Comparison of ENCODE assay signal across 9 cellular contexts in the genomic region with DNA sequence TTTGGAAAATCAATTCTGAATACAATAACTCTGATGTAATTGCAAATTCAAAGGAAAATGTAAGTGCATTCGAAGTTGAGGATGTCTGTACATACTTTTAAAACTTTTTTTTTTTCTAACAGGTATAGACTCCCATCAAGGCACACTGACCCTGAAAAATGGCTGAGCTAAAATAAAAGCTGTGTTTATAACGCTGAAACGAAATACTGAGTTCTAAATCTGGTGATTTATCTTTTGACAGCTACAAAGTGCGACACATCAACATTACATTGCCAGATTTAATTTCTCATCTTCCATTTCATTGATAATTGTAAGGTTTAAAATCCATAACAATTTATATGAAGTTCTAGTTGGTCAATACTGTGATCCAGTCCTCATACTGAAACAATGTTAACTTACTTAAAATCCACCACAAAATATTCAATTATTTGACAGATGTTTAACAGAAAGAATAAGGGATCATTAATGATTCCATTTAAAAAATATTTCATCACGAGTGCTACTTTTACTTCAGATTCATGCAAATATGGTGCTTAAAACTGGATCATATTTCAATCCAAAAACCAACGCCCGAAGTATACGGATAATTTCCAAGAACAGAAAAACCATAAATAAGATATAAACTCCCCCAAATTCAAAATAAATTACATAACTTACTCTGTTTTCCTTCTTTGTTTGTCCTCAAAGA. TPM values are rescaled to one million over a fixed set of nuclear protein-coding genes. Genes with fewer than 3 reads are reported as not detected.
DNase-seq lines count a peak whose midpoint lies in the region; FAIRE-seq and TF ChIP-seq lines count a peak whose summit lies in the region.
"Had no signal": no experiment of that assay in that cellular context is flagged by ENCODE, and none has a peak within 500 bp of the region (broad histone marks: within the 10 kb centered on the region; RNA-seq: fewer than 3 reads in every experiment).

No MANE protein-coding gene starts in this region.

- H2AFZ ChIP-seq in keratinocyte (ENCODE audit: control insufficient read depth, low read length): peak overlapping the region; percentile 32

- H3K79me2 ChIP-seq in keratinocyte (ENCODE audit: control insufficient read depth, insufficient read depth, low read length): peaks cover 13% of the 10 kb centered on the region

- no peaks in the 10 kb centered on the region for H3K9me3 Mint-ChIP-seq in activated T-cell treated with anti-CD3 and anti-CD28 coated beads, Interleukin-2, amount 50 U/mL, for 24 hours
- no peaks in the 10 kb centered on the region for H3K9me3 Mint-ChIP-seq in activated naive CD8-positive, alpha-beta T cell (ENCODE audit: low read depth)

- H4K20me1 ChIP-seq in keratinocyte (ENCODE audit: control insufficient read depth, extremely low read depth, insufficient read depth, low read length): no peaks in the 10 kb centered on the region

- H3K4me1 ChIP-seq in keratinocyte (ENCODE audit: control insufficient read depth, extremely low read depth, insufficient read depth, low read length) (peaks cover 8% of the 10 kb centered on the region), thymus (ENCODE audit: control insufficient read depth, insufficient read depth, low read length) (peaks cover 7% of the 10 kb centered on the region)

- no peaks in the 10 kb centered on the region for H3K36me3 ChIP-seq in keratinocyte (ENCODE audit: control insufficient read depth in 2 of 2, extremely low read depth in 1 of 2, insufficient read depth in 2 of 2, low read length in 2 of 2)
- H3K36me3 ChIP-seq in thymus (ENCODE audit: control insufficient read depth, insufficient read depth): no peaks in the 10 kb centered on the region

- H3K27me3 ChIP-seq in keratinocyte (ENCODE audit: control insufficient read depth, extremely low read depth, insufficient read depth, low read length) (no peaks in the 10 kb centered on the region), thymus (ENCODE audit: control insufficient read depth, insufficient read depth) (no peaks in the 10 kb centered on the region)

- WGBS in thymus: 89% methylated on average over 8 of the region's 8 CpGs

- H3K4me1 Mint-ChIP-seq in activated T-cell treated with anti-CD3 and anti-CD28 coated beads, Interleukin-2, amount 50 U/mL, for 24 hours (ENCODE audit: low read depth): peaks cover 51% of the 10 kb centered on the region
- H3K4me1 Mint-ChIP-seq in activated naive CD8-positive, alpha-beta T cell (ENCODE audit: low read depth): peaks cover 56% of the 10 kb centered on the region

- H3K4me3 Mint-ChIP-seq in activated T-cell treated with anti-CD3 and anti-CD28 coated beads, Interleukin-2, amount 50 U/mL, for 24 hours: peak overlapping the region; percentile 91
- peak overlapping the region; percentile 95 for H3K4me3 Mint-ChIP-seq in activated naive CD8-positive, alpha-beta T cell

- no peak for FAIRE-seq in keratinocyte (lab: Jason Lieb, UNC)

- H3K4me3 ChIP-seq in keratinocyte (ENCODE audit: control insufficient read depth in 2 of 3, extremely low read depth in 1 of 3, insufficient read depth in 2 of 3, low read depth in 1 of 3, low read length in 3 of 3) (peak overlapping the region; percentile 70 to 83 (median 74)), thymus (ENCODE audit: low read length) (peak overlapping the region; percentile 100)

- H3K9me1 ChIP-seq in keratinocyte (ENCODE audit: control insufficient read depth, extremely low read depth, insufficient read depth, low read length): peaks cover 3% of the 10 kb centered on the region

- H3K27me3 Mint-ChIP-seq in activated T-cell treated with anti-CD3 and anti-CD28 coated beads, Interleukin-2, amount 50 U/mL, for 24 hours: no peaks in the 10 kb centered on the region
- H3K27me3 Mint-ChIP-seq in activated naive CD8-positive, alpha-beta T cell: no peaks in the 10 kb centered on the region

- DNase-seq in activated T-cell treated with anti-CD3 and anti-CD28 coated beads, Interleukin-2, amount 50 U/mL, for 24 hours: no peak
- no peak for DNase-seq in activated T-cell treated with anti-CD3 and anti-CD28 coated beads, Interleukin-2, amount 50 U/mL, for 1 hour
- DNase-seq in keratinocyte (ENCODE audit: low read depth, low spot score): no peak
- no peak for DNase-seq in epidermal melanocyte (ENCODE audit: insufficient read length, low spot score)
- DNase-seq in DMS53 (lab: John Stamatoyannopoulos, UW): no peak
- no peak for DNase-seq in COLO668 (lab: John Stamatoyannopoulos, UW; ENCODE audit: unreplicated experiment)
- DNase-seq: NCI-H1694 treated with DMSO at 0.1 percent for 48 hours had no signal

- H3K9ac ChIP-seq in keratinocyte (ENCODE audit: control insufficient read depth, extremely low read depth, insufficient read depth, low read length): peak overlapping the region; percentile 74

- H3K27ac ChIP-seq in keratinocyte (ENCODE audit: control insufficient read depth, insufficient read depth, low read length) (peak overlapping the region; percentile 63), thymus (ENCODE audit: low read depth) (no peak overlapping the region)

- no peak for TF ChIP-seq CTCF in keratinocyte (optimal IDR thresholded peaks at IDR 0.05 in 1 of 3, IDR thresholded peaks at IDR 0.05 in 1 of 3, conservative IDR thresholded peaks at IDR 0.05 in 1 of 3; ENCODE audit: extremely low read depth in 1 of 3, insufficient read depth in 2 of 3, low read length in 3 of 3)

- peak overlapping the region; percentile 90 for H3K27ac Mint-ChIP-seq in activated T-cell treated with anti-CD3 and anti-CD28 coated beads, Interleukin-2, amount 50 U/mL, for 24 hours
- H3K27ac Mint-ChIP-seq in activated naive CD8-positive, alpha-beta T cell: peak overlapping the region; percentile 82

- H3K9me3 ChIP-seq in keratinocyte (ENCODE audit: control insufficient read depth, low read depth, low read length) (no peaks in the 10 kb centered on the region), thymus (ENCODE audit: control insufficient read depth) (no peaks in the 10 kb centered on the region)

- H3K36me3 Mint-ChIP-seq in activated T-cell treated with anti-CD3 and anti-CD28 coated beads, Interleukin-2, amount 50 U/mL, for 24 hours (ENCODE audit: low read depth): peaks cover 14% of the 10 kb centered on the region
- peaks cover 2% of the 10 kb centered on the region for H3K36me3 Mint-ChIP-seq in activated naive CD8-positive, alpha-beta T cell

- dilution Hi-C loops in keratinocyte (cut with MboI; ENCODE audit: extremely low pct_ligation_motif_present, low sequenced_read_pairs): no loop called here

- H3K4me2 ChIP-seq in keratinocyte (ENCODE audit: control insufficient read depth, extremely low read depth, insufficient read depth, low read depth, low read length): peak overlapping the region; percentile 72

RNA-seq across cellular contexts. Expression of a gene that starts 1.4 kb away (rescaled TPM):
- polyA plus RNA-seq in keratinocyte: 3.7 to 6.1 TPM (median 4.7 TPM) in 3 replicates
- 15.6 TPM for polyA plus RNA-seq in keratinocyte (2011; ENCODE audit: low read depth)
- polyA plus RNA-seq in keratinocyte (2011; cell fraction: cytosol; rRNA removed): 2.7 and 6.7 TPM in 2 replicates
- 8.7 and 10.4 TPM in 2 replicates for polyA plus RNA-seq in keratinocyte (2011; cell fraction: nucleus; rRNA removed)
- polyA plus RNA-seq in keratinocyte (2012; ENCODE audit: low replicate concordance): 4.0 TPM in 2 replicates
- 1.0 to 4.7 TPM (median 3.6 TPM) in 3 replicates for polyA minus RNA-seq in keratinocyte
- 5.0 TPM for polyA minus RNA-seq in keratinocyte (2011; cell fraction: cytosol; rRNA and poly(A)+ RNA removed)
- polyA minus RNA-seq in keratinocyte (2011; cell fraction: nucleus; rRNA and poly(A)+ RNA removed): 3.8 and 10.0 TPM in 2 replicates
- 6.4 TPM for polyA plus RNA-seq in thymus
